In genomic region chr7:77542895-77543294, GRCh38 we compare ENCODE assay signal across 19 cellular contexts. TPM values are rescaled to one million over a fixed set of nuclear protein-coding genes. Genes with fewer than 3 reads are reported as not detected.
DNase-seq lines count a peak whose midpoint lies in the region; ATAC-seq, FAIRE-seq and TF ChIP-seq lines count a peak whose summit lies in the region.
"Had no signal": no experiment of that assay in that cellular context is flagged by ENCODE, and none has a peak within 500 bp of the region (broad histone marks: within the 10 kb centered on the region; RNA-seq: fewer than 3 reads in every experiment).

No MANE protein-coding gene starts in this region.

- peaks cover 78% of the 10 kb centered on the region for H4K20me1 ChIP-seq in HepG2 (ENCODE audit: insufficient read depth, low read length)

- H3K79me2 ChIP-seq in HepG2 (ENCODE audit: insufficient read depth, low read length): peaks cover 98% of the 10 kb centered on the region

- DNase-seq in HepG2 (ENCODE audit: low spot score): no peak
- DNase-seq in right lobe of liver: no peak
- peak; percentile 25 for DNase-seq in bronchial epithelial cell (ENCODE audit: low read depth)
- no peak for DNase-seq in memory B cell (ENCODE audit: low spot score in 2 of 2)
- no peak for DNase-seq in type B pancreatic cell (ENCODE audit: extremely low spot score, unreplicated experiment)
- no peak for DNase-seq in NCI-H1930 (lab: John Stamatoyannopoulos, UW)
- DNase-seq in HK-2 (ENCODE audit: unreplicated experiment): no peak
- DNase-seq in stimulated activated naive CD4-positive, alpha-beta T cell (lab: John Stamatoyannopoulos, UW): no peak
- DNase-seq: activated CD4-positive, alpha-beta T cell treated with anti-CD3 and anti-CD28 coated beads for 36 hours; activated naive CD8-positive, alpha-beta T cell treated with anti-CD3 and anti-CD28 coated beads, Interleukin-2, amount 10 ng/mL, durations not matched to agents 7 days and 5 days; dermis blood vessel endothelial cell; gastrocnemius medialis; mesendoderm; NCI-H69; nephron progenitor cell; SW 1271 had no signal

- H3K4me1 ChIP-seq in HepG2 (ENCODE audit: insufficient read depth, low read length) (peaks cover 58% of the 10 kb centered on the region), right lobe of liver (peaks cover 0 to 33% (median 2%) of the 10 kb centered on the region in 4 donors)
- H3K4me1 ChIP-seq: prostate gland had no signal

- H3K9me3 ChIP-seq in HepG2 (ENCODE audit: low read length) (no peaks in the 10 kb centered on the region), right lobe of liver (no peaks in the 10 kb centered on the region)
- H3K9me3 ChIP-seq: gastrocnemius medialis, prostate gland had no signal

- no peak for TF ChIP-seq CTCF in HepG2 (CRISPR knock-in tag; IDR thresholded peaks at IDR 0.05)
- TF ChIP-seq CTCF in right lobe of liver (IDR thresholded peaks at IDR 0.05): no peak
- TF ChIP-seq CTCF in bronchial epithelial cell (IDR thresholded peaks at IDR 0.05; ENCODE audit: insufficient read depth, low read length, severe bottlenecking): no peak
- TF ChIP-seq CTCF in type B pancreatic cell (conservative IDR thresholded peaks at IDR 0.05): no peak

- intact Hi-C loops in HepG2 (cut with micrococcal nuclease; ENCODE audit: unreplicated experiment) (no loop called here), right lobe of liver (cut with DNase I) (no loop called here)

- peak overlapping the region; percentile 11 for H3K27ac Mint-ChIP-seq in memory B cell
- H3K27ac Mint-ChIP-seq in type B pancreatic cell: peak overlapping the region; percentile 35
- H3K27ac Mint-ChIP-seq: activated CD4-positive, alpha-beta T cell treated with anti-CD3 and anti-CD28 coated beads for 36 hours; activated naive CD8-positive, alpha-beta T cell treated with anti-CD3 and anti-CD28 coated beads, Interleukin-2, amount 10 ng/mL, durations not matched to agents 7 days and 5 days; activated T-helper 1 cell treated with anti-CD3 and anti-CD28 coated beads, Interleukin-12 subunit alpha, Interleukin-12 subunit beta, Interleukin-2, Interleukin-4 antibody, amounts not matched to agents 30 ng/mL and 10 ng/mL and 1 ng/mL, durations not matched to agents 14 hours and 24 hours and 36 hours; nephron progenitor cell had no signal

- H3K27me3 Mint-ChIP-seq in memory B cell (no peaks in the 10 kb centered on the region), type B pancreatic cell (no peaks in the 10 kb centered on the region)
- H3K27me3 Mint-ChIP-seq: activated CD4-positive, alpha-beta T cell treated with anti-CD3 and anti-CD28 coated beads for 36 hours had no signal

- in situ Hi-C loops in HepG2 (cut with HindIII; ENCODE audit: extremely low pct_ligation_motif_present, low pct_unique_long_range_greater_than_20kb): no loop called here

- H3K36me3 ChIP-seq in HepG2 (replicated peaks in 1 of 2; ENCODE audit: control insufficient read depth in 1 of 2, insufficient read depth in 2 of 2, low read length in 2 of 2) (peaks cover 0 to 4% of the 10 kb centered on the region in 2 experiments; a peak in 1 of 5 replicates), right lobe of liver (no peaks in the 10 kb centered on the region), bronchial epithelial cell (ENCODE audit: control insufficient read depth, insufficient read depth, low read length) (no peaks in the 10 kb centered on the region)
- H3K36me3 ChIP-seq: gastrocnemius medialis, prostate gland had no signal

- ATAC-seq in HepG2 (no peak), right lobe of liver (no peak), memory B cell (ENCODE audit: low read depth) (no peak)
- ATAC-seq: gastrocnemius medialis had no signal

- H3K27ac ChIP-seq in HepG2 (ENCODE audit: extremely low read length, insufficient read depth, low read length) (no peak overlapping the region), right lobe of liver (no peak overlapping the region)
- H3K27ac ChIP-seq: gastrocnemius medialis, prostate gland had no signal

- H3K4me3 Mint-ChIP-seq in memory B cell: no peak overlapping the region
- peak overlapping the region; percentile 29 for H3K4me3 Mint-ChIP-seq in type B pancreatic cell
- H3K4me3 Mint-ChIP-seq: activated CD4-positive, alpha-beta T cell treated with anti-CD3 and anti-CD28 coated beads for 36 hours; activated naive CD8-positive, alpha-beta T cell treated with anti-CD3 and anti-CD28 coated beads, Interleukin-2, amount 10 ng/mL, durations not matched to agents 7 days and 5 days; activated T-helper 1 cell treated with anti-CD3 and anti-CD28 coated beads, Interleukin-12 subunit alpha, Interleukin-12 subunit beta, Interleukin-2, Interleukin-4 antibody, amounts not matched to agents 30 ng/mL and 10 ng/mL and 1 ng/mL, durations not matched to agents 14 hours and 24 hours and 36 hours; nephron progenitor cell had no signal

- H3K4me3 ChIP-seq in HepG2 (replicated peaks in 1 of 3; ENCODE audit: insufficient read depth in 1 of 3, low read depth in 2 of 3, low read length in 3 of 3): no peak overlapping the region
- H3K4me3 ChIP-seq in right lobe of liver: no peak overlapping the region
- H3K4me3 ChIP-seq in bronchial epithelial cell (ENCODE audit: low read depth, low read length): no peak overlapping the region
- H3K4me3 ChIP-seq: gastrocnemius medialis, prostate gland had no signal

- BruUV-seq in HepG2 (replicated peaks; lab: Mats Ljungman, UMichigan): no TSS peak

- H3K36me3 Mint-ChIP-seq in memory B cell: peaks cover 4% of the 10 kb centered on the region
- H3K36me3 Mint-ChIP-seq in type B pancreatic cell: peaks cover 9% of the 10 kb centered on the region
- H3K36me3 Mint-ChIP-seq: activated naive CD8-positive, alpha-beta T cell treated with anti-CD3 and anti-CD28 coated beads, Interleukin-2, amount 10 ng/mL, durations not matched to agents 7 days and 5 days had no signal

- POLR2A ChIA-PET in HepG2 (lab: Yijun Ruan, JAX): interaction anchor here (0.7 to 2.0 kb wide), 2 partner anchors 9 to 13 kb away, joined by 3 to 6 read pairs; no protein-coding TSS in a partner anchor

- TF ChIP-seq POLR2A in HepG2 (IDR thresholded peaks at IDR 0.05; ENCODE audit: insufficient read depth in 1 of 2, low read depth in 2 of 2, low read length in 2 of 2): no peak
- TF ChIP-seq POLR2A in right lobe of liver (IDR thresholded peaks at IDR 0.05): no peak

- CTCF ChIA-PET in HepG2 (lab: Yijun Ruan, JAX; ENCODE audit: low intra/inter-chr PET ratio, low total read pairs): no interaction called here

- TF ChIP-seq EP300 in HepG2 (IDR thresholded peaks at IDR 0.05; ENCODE audit: low read depth in 2 of 2, low read length in 2 of 2) (no peak), HepG2 (CRISPR knock-in tag; IDR thresholded peaks at IDR 0.05; ENCODE audit: borderline replicate concordance) (no peak)

- no peak overlapping the region for H2AFZ ChIP-seq in HepG2 (ENCODE audit: low read length)

- H3K4me2 ChIP-seq in HepG2 (ENCODE audit: low read depth, low read length): 0 out of 2 replicates have a peak overlapping the region, but pooled peaks have one; percentile 11

- no peaks in the 10 kb centered on the region; a peak in 1 of 5 replicates for H3K27me3 ChIP-seq in HepG2 (ENCODE audit: control insufficient read depth in 1 of 2, insufficient read depth in 2 of 2, low read length in 2 of 2)
- H3K27me3 ChIP-seq in right lobe of liver: no peaks in the 10 kb centered on the region
- no peaks in the 10 kb centered on the region for H3K27me3 ChIP-seq in bronchial epithelial cell (ENCODE audit: control insufficient read depth, insufficient read depth, low read length)
- H3K27me3 ChIP-seq: gastrocnemius medialis had no signal

- WGBS in HepG2 (ENCODE audit: low lambda C conversion rate): 92% methylated on average over 2 of the region's 2 CpGs
- 76% methylated on average over 2 of the region's 2 CpGs for WGBS in right lobe of liver (ENCODE audit: insufficient coverage, low coverage, low lambda C conversion rate, missing lambda C conversion rate)

- no peak for TF ChIP-seq RAD21 in HepG2 (CRISPR knock-in tag; IDR thresholded peaks at IDR 0.05)

- H3K9me3 Mint-ChIP-seq in memory B cell (no peaks in the 10 kb centered on the region), type B pancreatic cell (peaks cover 5% of the 10 kb centered on the region)
- H3K9me3 Mint-ChIP-seq: activated naive CD8-positive, alpha-beta T cell treated with anti-CD3 and anti-CD28 coated beads, Interleukin-2, amount 10 ng/mL, durations not matched to agents 7 days and 5 days; activated T-helper 1 cell treated with anti-CD3 and anti-CD28 coated beads, Interleukin-12 subunit alpha, Interleukin-12 subunit beta, Interleukin-2, Interleukin-4 antibody, amounts not matched to agents 30 ng/mL and 10 ng/mL and 1 ng/mL, durations not matched to agents 14 hours and 24 hours and 36 hours; nephron progenitor cell had no signal

- H3K4me1 Mint-ChIP-seq in memory B cell (peaks cover 36% of the 10 kb centered on the region), type B pancreatic cell (ENCODE audit: unreplicated experiment) (peaks cover 36% of the 10 kb centered on the region)

- no peak overlapping the region for H3K9ac ChIP-seq in HepG2 (ENCODE audit: insufficient read depth, low read depth, low read length)

- no peak for FAIRE-seq in HepG2 (lab: Jason Lieb, UNC)
- no peak for FAIRE-seq in bronchial epithelial cell (lab: Jason Lieb, UNC)
- FAIRE-seq: TTC549 had no signal

RNA-seq across cellular contexts. Expression of gene PTPN12, which starts 5.8 kb away (rescaled TPM):
- total RNA-seq in HepG2 (2016; rRNA removed; fragmentation: Illumina TruSeq; extraction: Trizol): 22.9 and 35.3 TPM in 2 replicates
- total RNA-seq in HepG2 (2016; cell fraction: cytosol; rRNA removed; fragmentation: Illumina TruSeq; extraction: Trizol; ENCODE audit: low read depth): 32.8 and 40.0 TPM in 2 replicates
- total RNA-seq in HepG2 (2016; cell fraction: insoluble cytoplasmic fraction; rRNA removed; fragmentation: Illumina TruSeq; extraction: Trizol): 19.5 and 36.3 TPM in 2 replicates
- total RNA-seq in HepG2 (2016; cell fraction: membrane; rRNA removed; fragmentation: Illumina TruSeq; extraction: Trizol): 48.8 and 51.3 TPM in 2 replicates
- 44.6 and 48.2 TPM in 2 replicates for total RNA-seq in HepG2 (2016; cell fraction: nucleus; rRNA removed; fragmentation: Illumina TruSeq; extraction: Trizol)
- 56.7 and 56.8 TPM in 2 replicates for polyA plus RNA-seq in HepG2 (2011; rRNA removed)
- 27.3 and 39.9 TPM in 2 replicates for polyA plus RNA-seq in HepG2 (2011; cell fraction: cytosol; rRNA removed)
- polyA plus RNA-seq in HepG2 (2011; cell fraction: nucleus; rRNA removed): 34.8 and 39.2 TPM in 2 replicates
- polyA plus RNA-seq in HepG2 (2012): 65.6 and 74.1 TPM in 2 replicates
- polyA plus RNA-seq in HepG2 (2016; cell fraction: cytosol; fragmentation: Illumina TruSeq; extraction: Trizol; ENCODE audit: low read depth): 16.9 and 18.5 TPM in 2 replicates
- 69.5 and 80.0 TPM in 2 replicates for polyA plus RNA-seq in HepG2 (2016; cell fraction: insoluble cytoplasmic fraction; fragmentation: Illumina TruSeq; extraction: Trizol; ENCODE audit: low read depth)
- 53.8 and 63.6 TPM in 2 replicates for polyA plus RNA-seq in HepG2 (2016; cell fraction: membrane; fragmentation: Illumina TruSeq; extraction: Trizol; ENCODE audit: low read depth)
- 74.8 and 90.6 TPM in 2 replicates for polyA plus RNA-seq in HepG2 (2016; cell fraction: nucleus; fragmentation: Illumina TruSeq; extraction: Trizol; ENCODE audit: insufficient read depth, low read depth)
- polyA minus RNA-seq in HepG2 (2011; rRNA and poly(A)+ RNA removed; ENCODE audit: low replicate concordance): 18.1 and 19.2 TPM in 2 replicates
- polyA minus RNA-seq in HepG2 (2011; cell fraction: cytosol; rRNA and poly(A)+ RNA removed): 20.2 and 25.3 TPM in 2 replicates
- polyA minus RNA-seq in HepG2 (2011; cell fraction: nucleus; rRNA and poly(A)+ RNA removed): 88.3 and 89.4 TPM in 2 replicates
- 10 to 100 TPM; 14.8 to 44.0 (median 27.3) TPM for total RNA-seq in right lobe of liver
- 25.0 and 48.4 TPM in 2 replicates for total RNA-seq in bronchial epithelial cell
- 69.1 and 76.7 TPM in 2 replicates for total RNA-seq in type B pancreatic cell (ENCODE audit: low replicate concordance)
